8 cellular contexts compared by ENCODE assay signal in the genomic region with DNA sequence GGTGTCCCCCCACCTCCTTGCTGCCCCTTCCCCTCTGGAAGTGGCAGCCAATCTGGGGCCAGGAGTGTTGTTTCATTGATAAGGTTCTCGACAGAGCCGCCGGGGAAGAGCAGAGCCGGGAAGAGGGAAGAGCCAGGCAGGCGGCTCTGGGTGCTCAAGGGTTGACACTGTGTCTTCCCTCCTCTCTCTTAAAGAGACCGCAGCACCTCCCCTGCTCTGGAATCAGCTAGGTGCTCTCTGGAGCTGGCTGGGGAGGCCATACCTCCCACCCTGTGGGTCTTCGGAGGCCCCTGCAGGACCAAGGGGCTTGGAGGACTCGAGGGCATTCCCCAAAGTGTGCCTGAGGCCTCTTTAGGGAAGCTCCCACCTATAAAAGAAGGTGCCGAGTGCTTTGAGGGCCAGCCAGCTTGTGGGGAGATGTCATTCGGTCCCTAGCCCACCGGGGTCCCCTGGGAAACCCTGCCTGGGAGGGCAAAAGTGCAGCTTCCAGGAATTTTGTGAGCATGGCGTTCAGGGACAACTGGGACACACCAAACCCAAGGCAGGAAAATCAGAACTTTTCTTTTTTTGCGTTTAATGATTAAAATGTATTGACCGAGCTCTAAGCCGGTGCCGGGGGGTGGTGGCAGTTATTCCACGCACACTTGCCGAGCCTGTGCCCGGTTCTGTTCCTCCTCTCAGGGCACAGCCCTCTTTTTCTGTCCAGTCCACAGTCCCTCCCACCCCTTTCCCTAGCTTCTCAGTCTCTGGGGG. TPM values are rescaled to one million over a fixed set of nuclear protein-coding genes. Genes with fewer than 3 reads are reported as not detected.
DNase-seq lines count a peak whose midpoint lies in the region; ATAC-seq, FAIRE-seq and TF ChIP-seq lines count a peak whose summit lies in the region.

No MANE protein-coding gene starts in this region.

- H3K4me1 Mint-ChIP-seq in activated naive CD8-positive, alpha-beta T cell (ENCODE audit: low read depth), result peaks cover 48% of the 10 kb centered on the region

- H3K4me1 ChIP-seq in cardiac muscle cell (ENCODE audit: low read depth) (peaks cover 21% of the 10 kb centered on the region), kidney (ENCODE audit: control insufficient read depth in 1 of 2, insufficient read depth in 1 of 2, low read depth in 1 of 2, low read length in 2 of 2) (peaks cover 10 to 30% of the 10 kb centered on the region in 2 donors), stomach smooth muscle (ENCODE audit: control insufficient read depth, insufficient read depth, low read length) (peaks cover 41% of the 10 kb centered on the region)

- H3K27ac Mint-ChIP-seq in activated naive CD8-positive, alpha-beta T cell, result peak overlapping the region; percentile 95

- H3K9me3 ChIP-seq in cardiac muscle cell (ENCODE audit: low read depth) (no peaks in the 10 kb centered on the region), kidney (ENCODE audit: control insufficient read depth in 1 of 2, low read length in 2 of 2) (no peaks in the 10 kb centered on the region), stomach smooth muscle (ENCODE audit: control insufficient read depth in 2 of 2, low read length in 2 of 2) (no peaks in the 10 kb centered on the region)

- ATAC-seq in Right ventricle myocardium superior (ENCODE audit: poor library complexity) (no peak), GM18858 (IDR thresholded peaks at IDR 0.05; ENCODE audit: unreplicated experiment) (no peak)

- H3K4me3 Mint-ChIP-seq in activated naive CD8-positive, alpha-beta T cell, result peak overlapping the region; percentile 96

- TF ChIP-seq CTCF in cardiac muscle cell (IDR thresholded peaks at IDR 0.05; ENCODE audit: low read depth, low read length) (no peak), kidney (IDR thresholded peaks at IDR 0.05; ENCODE audit: borderline replicate concordance, extremely low read depth, insufficient read depth) (no peak)

- FAIRE-seq in kidney (lab: Jason Lieb, UNC), result no peak

- peaks cover 5% of the 10 kb centered on the region for H3K36me3 Mint-ChIP-seq in activated naive CD8-positive, alpha-beta T cell

- peaks cover 18% of the 10 kb centered on the region for H3K36me3 ChIP-seq in cardiac muscle cell
- H3K36me3 ChIP-seq in kidney (ENCODE audit: control insufficient read depth in 1 of 2, insufficient read depth in 2 of 2, low read length in 2 of 2), result peaks cover 9 to 30% of the 10 kb centered on the region in 2 donors
- H3K36me3 ChIP-seq in stomach smooth muscle (ENCODE audit: control insufficient read depth in 2 of 2, insufficient read depth in 2 of 2, low read length in 2 of 2), result peaks cover 8 to 30% of the 10 kb centered on the region in 2 donors

- intact Hi-C loops in Right ventricle myocardium superior (cut with DNase I), result no loop called here
- intact Hi-C loops in kidney (cut with DNase I), result no loop called here

- H3K27me3 ChIP-seq in cardiac muscle cell (no peaks in the 10 kb centered on the region), stomach smooth muscle (ENCODE audit: control insufficient read depth in 1 of 2, insufficient read depth in 2 of 2, low read length in 2 of 2) (no peaks in the 10 kb centered on the region)

- no peaks in the 10 kb centered on the region for H3K9me3 Mint-ChIP-seq in activated naive CD8-positive, alpha-beta T cell (ENCODE audit: low read depth)

- no peaks in the 10 kb centered on the region for H3K27me3 Mint-ChIP-seq in activated naive CD8-positive, alpha-beta T cell

- H3K4me3 ChIP-seq in cardiac muscle cell (peak overlapping the region; percentile 89), kidney (ENCODE audit: low read length in 2 of 2) (peak overlapping the region; percentile 41 to 64), stomach smooth muscle (ENCODE audit: low read length in 2 of 2) (peak overlapping the region; percentile 70 to 79)

- H3K27ac ChIP-seq in cardiac muscle cell (peak overlapping the region; percentile 100), kidney (ENCODE audit: low read depth in 2 of 2, low read length in 2 of 2) (peak overlapping the region in 1 of 2 donors; percentile 55), stomach smooth muscle (ENCODE audit: low read length) (peak overlapping the region; percentile 37)

- DNase-seq in cardiac muscle cell (ENCODE audit: low read depth in 1 of 2, low spot score in 1 of 2) (peak; percentile 40 to 63), Right ventricle myocardium superior (no peak), kidney (peak; percentile 66), NCI-H226 (no peak), UCSD-AML1 (lab: John Stamatoyannopoulos, UW; ENCODE audit: unreplicated experiment) (no peak)

- H3K9ac ChIP-seq in kidney (ENCODE audit: low read length in 2 of 2) (peak overlapping the region; percentile 44 to 80), stomach smooth muscle (ENCODE audit: low read length in 2 of 2) (peak overlapping the region; percentile 62 to 64)

RNA-seq across cellular contexts. Expression of gene SETD1B, which starts 2.9 kb away (rescaled TPM):
- 8.0 and 15.1 TPM in 2 replicates for total RNA-seq in cardiac muscle cell
- 2.4 and 3.8 TPM in 2 replicates for polyA plus RNA-seq in cardiac muscle cell
- total RNA-seq in Right ventricle myocardium superior, result 8.6 TPM
- 34.5 TPM for total RNA-seq in kidney
- 3.5 TPM for polyA plus RNA-seq in kidney (ENCODE audit: insufficient read depth, low read depth, low replicate concordance)

RNA-seq across cellular contexts. Expression of gene RHOF, which starts 13.2 kb away (rescaled TPM):
- total RNA-seq in cardiac muscle cell (30.0 and 56.3 TPM in 2 replicates), Right ventricle myocardium superior (41.8 TPM), kidney (42.6 TPM)
- polyA plus RNA-seq in cardiac muscle cell (21.5 and 27.4 TPM in 2 replicates), kidney (ENCODE audit: insufficient read depth, low read depth, low replicate concordance) (23.9 TPM)

RNA-seq across cellular contexts. Expression of gene HPD, which starts 51.9 kb away (rescaled TPM):
- total RNA-seq in cardiac muscle cell (not detected in 2 replicates), Right ventricle myocardium superior (2.7 TPM), kidney (4.6 TPM)
- polyA plus RNA-seq in cardiac muscle cell (0.16 TPM in 1 of 2 replicates, not detected in the other), kidney (ENCODE audit: insufficient read depth, low read depth, low replicate concordance) (393 TPM)

Comparison
In these comparisons a context has a peak if more than half of its experiments do, and no peak if none do; other contexts are left out.
1. DNase-seq: peak in cardiac muscle cell (2 of 2) and kidney (single experiment); none in Right ventricle myocardium superior (single experiment), NCI-H226 (single experiment) and UCSD-AML1 (single experiment).
2. Peak in every context shown above with its lines, with median percentiles within 50 percentile points of each other: H3K4me3 ChIP-seq.